Comparison of ENCODE assay signal across 8 cellular contexts in the genomic region with DNA sequence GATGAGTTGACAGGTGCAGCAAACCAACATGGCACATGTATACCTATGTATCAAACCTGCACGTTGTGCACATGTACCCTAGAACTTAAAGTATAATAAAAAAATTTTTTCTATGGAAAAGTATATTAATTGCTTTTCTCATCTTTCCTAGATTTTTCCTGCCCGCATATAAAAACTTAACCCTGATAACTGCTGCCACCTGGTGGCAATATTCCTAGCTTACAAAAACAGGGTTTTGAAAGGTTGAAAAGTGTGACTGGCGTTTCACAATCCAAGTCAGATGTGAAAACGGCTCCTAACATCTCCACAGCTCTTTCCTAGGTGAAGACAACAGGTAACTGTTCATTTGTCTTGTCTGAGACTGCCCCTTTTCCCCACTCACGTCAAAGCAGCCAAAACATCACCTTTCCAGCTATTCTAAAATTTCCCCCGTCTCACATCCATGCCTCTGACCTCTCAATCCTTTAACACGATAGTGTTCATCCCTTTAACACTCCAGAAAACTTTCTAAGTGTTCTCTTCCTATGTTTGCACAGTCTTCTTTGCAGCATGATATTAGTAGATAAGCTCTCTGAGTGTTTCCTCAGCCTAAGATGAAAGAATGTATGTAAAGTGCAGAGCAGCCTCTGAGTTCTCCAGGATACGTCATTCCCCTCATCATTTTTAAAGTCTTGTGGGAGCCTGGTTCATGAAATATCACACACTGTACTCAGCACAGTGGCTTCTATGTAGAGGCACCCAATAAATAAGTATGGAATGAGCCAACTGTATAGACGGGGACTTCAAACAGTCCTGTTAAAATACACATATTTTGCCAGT. TPM values are rescaled to one million over a fixed set of nuclear protein-coding genes. Genes with fewer than 3 reads are reported as not detected.
DNase-seq lines count a peak whose midpoint lies in the region; ATAC-seq and TF ChIP-seq lines count a peak whose summit lies in the region.

No MANE protein-coding gene starts in this region.

- no peak overlapping the region for H3K4me3 ChIP-seq in fibroblast of the aortic adventitia (ENCODE audit: low read depth, low read length)

- DNase-seq in AG20443 (ENCODE audit: low spot score): peak; percentile 59
- peak; percentile 70 for DNase-seq in NCI-H2227 (lab: John Stamatoyannopoulos, UW; ENCODE audit: unreplicated experiment)
- DNase-seq in activated CD4-positive, alpha-beta T cell treated with anti-CD3 and anti-CD28 coated beads, Interleukin-2, amount 50 U/mL, for 4 hours: peak; percentile 18 to 25
- peak; percentile 71 for DNase-seq in fibroblast of the aortic adventitia (ENCODE audit: low read depth)
- DNase-seq in pons (ENCODE audit: low spot score): peak; percentile 70
- no peak for DNase-seq in UCSD-AML1 (lab: John Stamatoyannopoulos, UW; ENCODE audit: unreplicated experiment)

- ATAC-seq in GM21717 (IDR thresholded peaks at IDR 0.05; ENCODE audit: unreplicated experiment): no peak

- TF ChIP-seq CTCF in GM12873 (IDR thresholded peaks at IDR 0.05; ENCODE audit: insufficient read depth, low read depth, low read length, missing control alignments): peak; percentile 59
- TF ChIP-seq CTCF in fibroblast of the aortic adventitia (IDR thresholded peaks at IDR 0.05; ENCODE audit: insufficient read depth, low read length): peak; percentile 68

RNA-seq across cellular contexts. Expression of a gene that starts 27.5 kb away (rescaled TPM):
- 0.27 and 0.90 TPM in 2 replicates for total RNA-seq in fibroblast of the aortic adventitia (ENCODE audit: low replicate concordance)

RNA-seq across cellular contexts. Expression of a gene that starts 49.1 kb away (rescaled TPM):
- total RNA-seq in fibroblast of the aortic adventitia (ENCODE audit: low replicate concordance): 22.1 and 29.4 TPM in 2 replicates

RNA-seq across cellular contexts. Expression of a gene that starts 49.3 kb away (rescaled TPM):
- total RNA-seq in fibroblast of the aortic adventitia (ENCODE audit: low replicate concordance): 301 and 327 TPM in 2 replicates
